ENCODE assay signal across 7 cellular contexts in genomic region chr3:196631655-196632032, GRCh38. TPM values are rescaled to one million over a fixed set of nuclear protein-coding genes. Genes with fewer than 3 reads are reported as not detected.
DNase-seq lines count a peak whose midpoint lies in the region; ATAC-seq and TF ChIP-seq lines count a peak whose summit lies in the region.

No MANE protein-coding gene starts in this region.

- H3K36me3 ChIP-seq in neural progenitor cell, result no peaks in the 10 kb centered on the region

- peaks cover 8% of the 10 kb centered on the region for H3K23me2 ChIP-seq in H9 (ENCODE audit: insufficient read length, low read depth, low read length, poor library complexity, severe bottlenecking)

- peak overlapping the region; percentile 65 for H3K4me2 ChIP-seq in H9 (ENCODE audit: insufficient read depth, insufficient read length, low read length)
- peak overlapping the region; percentile 74 for H3K4me2 ChIP-seq in neural progenitor cell

- no peaks in the 10 kb centered on the region for H4K20me1 ChIP-seq in H9 (ENCODE audit: control insufficient read depth, insufficient read depth, insufficient read length)
- H4K20me1 ChIP-seq in neural progenitor cell (ENCODE audit: low read depth), result no peaks in the 10 kb centered on the region

- H3K79me2 ChIP-seq in H9 (ENCODE audit: insufficient read depth, low read length) (no peaks in the 10 kb centered on the region), neural progenitor cell (ENCODE audit: low read depth) (no peaks in the 10 kb centered on the region)

- no peak overlapping the region for H4K91ac ChIP-seq in H9 (ENCODE audit: insufficient read length, low read depth, low read length)

- H3K27me3 ChIP-seq in H9 (ENCODE audit: insufficient read depth, low read length), result no peaks in the 10 kb centered on the region
- H3K27me3 ChIP-seq in dorsolateral prefrontal cortex, result no peaks in the 10 kb centered on the region
- H3K27me3 ChIP-seq in neural progenitor cell, result no peaks in the 10 kb centered on the region

- H3K36me3 Mint-ChIP-seq in H9 (ENCODE audit: insufficient read depth in 1 of 3, low read depth in 3 of 3) (peaks cover 0 to 5% (median 0%) of the 10 kb centered on the region in 3 experiments; a peak in 2 of 7 replicates), neural progenitor cell (no peaks in the 10 kb centered on the region)

- no peaks in the 10 kb centered on the region for H3K79me1 ChIP-seq in H9 (ENCODE audit: insufficient read depth, low read depth, low read length, poor library complexity, severe bottlenecking)

- H4K5ac ChIP-seq in H9 (ENCODE audit: insufficient read length, low read depth, low read length), result peak overlapping the region; percentile 29

- peaks cover 37 to 43% of the 10 kb centered on the region in 2 experiments for H3K4me1 Mint-ChIP-seq in H9
- peaks cover 46% of the 10 kb centered on the region for H3K4me1 Mint-ChIP-seq in neural progenitor cell

- H3K4ac ChIP-seq in H9 (ENCODE audit: low read depth, low read length), result peak overlapping the region; percentile 55; the same call in 1 of the 2 replicates

- no peak overlapping the region for H2BK15ac ChIP-seq in H9 (ENCODE audit: low read depth, low read length)

- H2AFZ ChIP-seq in H9 (ENCODE audit: low read length) (no peak overlapping the region), neural progenitor cell (replicated peaks) (no peak overlapping the region)

- H3K4me1 ChIP-seq in H9 (ENCODE audit: insufficient read depth, low read length) (peaks cover 2% of the 10 kb centered on the region; the same call in 1 of the 2 replicates), neural progenitor cell (peaks cover 27% of the 10 kb centered on the region)

- no peak for ATAC-seq in HG03460 (IDR thresholded peaks at IDR 0.05; ENCODE audit: unreplicated experiment)
- no peak for ATAC-seq in GM19324 (IDR thresholded peaks at IDR 0.05; ENCODE audit: low FRiP score, unreplicated experiment)

- H4K8ac ChIP-seq in H9 (replicated peaks; ENCODE audit: insufficient read length, low read depth, low read length), result no peak overlapping the region

- no peak overlapping the region for H2BK5ac ChIP-seq in H9 (ENCODE audit: insufficient read length, low read length)

- H3K9me3 Mint-ChIP-seq in H9, result no peaks in the 10 kb centered on the region
- H3K9me3 Mint-ChIP-seq in neural progenitor cell, result no peaks in the 10 kb centered on the region

- no peak overlapping the region for H3K56ac ChIP-seq in H9 (ENCODE audit: insufficient read length, low read depth, low read length)

- peak overlapping the region; percentile 93; the same call in 1 of the 2 replicates for H3K14ac ChIP-seq in H9 (ENCODE audit: insufficient read depth, low read length)

- TF ChIP-seq CTCF in H9 (conservative IDR thresholded peaks at IDR 0.05) (no peak), dorsolateral prefrontal cortex (IDR thresholded peaks at IDR 0.05 in 54 of 56, conservative IDR thresholded peaks at IDR 0.05 in 2 of 56; ENCODE audit: low read depth in 1 of 56, partially characterized antibody in 56 of 56) (no peak), neural progenitor cell (IDR thresholded peaks at IDR 0.05) (no peak)

- peak overlapping the region; percentile 74 to 80 for H3K4me3 Mint-ChIP-seq in H9
- peak overlapping the region; percentile 86 for H3K4me3 Mint-ChIP-seq in neural progenitor cell

- no peak overlapping the region for H2BK12ac ChIP-seq in H9 (ENCODE audit: insufficient read length, low read depth, low read length)

- no peak overlapping the region for H3K23ac ChIP-seq in H9 (ENCODE audit: insufficient read length, low read depth, low read length)

- intact Hi-C loops in dorsolateral prefrontal cortex (cut with DNase I), result loop anchor here in 1 of 2 donors (2.0 kb wide), 1 partner anchor 63 kb away; the partner anchor contains the start of genes FBXO45 and WDR53

- no CpG with 5 or more reads among the region's 5 CpGs for WGBS in H9 (ENCODE audit: extremely low coverage, insufficient read length, low lambda C conversion rate)

- no peak overlapping the region for H3T11ph ChIP-seq in H9 (ENCODE audit: low read length)

- H3K4me3 ChIP-seq in dorsolateral prefrontal cortex (peak overlapping the region; percentile 51 to 88 (median 74)), neural progenitor cell (peak overlapping the region; percentile 41)

- peaks cover 43% of the 10 kb centered on the region for H3F3A ChIP-seq in neural progenitor cell (ENCODE audit: low read depth)

- H3K27ac Mint-ChIP-seq in H9, result peak overlapping the region; percentile 88 to 100 (median 97)
- peak overlapping the region; percentile 87 for H3K27ac Mint-ChIP-seq in neural progenitor cell

- DNase-seq in H9, result no peak
- peak; percentile 68 to 72 for DNase-seq in NOMO-1 (lab: John Stamatoyannopoulos, UW; ENCODE audit: unreplicated experiment in 2 of 2)
- peak in 1 of 10 donors; percentile 41 for DNase-seq in dorsolateral prefrontal cortex
- no peak for DNase-seq in neural progenitor cell (ENCODE audit: low spot score)
- no peak for DNase-seq in activated effector memory CD4-positive, alpha-beta T cell treated with Interleukin-2 at 50 U/mL for 16 hours

- no peaks in the 10 kb centered on the region; the same call in 1 of the 2 replicates for H3K27me3 Mint-ChIP-seq in H9 (ENCODE audit: low read depth)
- H3K27me3 Mint-ChIP-seq in neural progenitor cell (ENCODE audit: insufficient read depth, low read depth), result peaks cover 13% of the 10 kb centered on the region

- H3K18ac ChIP-seq in H9 (ENCODE audit: insufficient read length, low read depth, low read length), result peak overlapping the region; percentile 92

- peak overlapping the region; percentile 68 for H3K9ac ChIP-seq in H9 (ENCODE audit: extremely low read depth, insufficient read length, low read length)
- peak overlapping the region; percentile 9 for H3K9ac ChIP-seq in neural progenitor cell

- peak overlapping the region; percentile 75 for H3K27ac ChIP-seq in H9 (ENCODE audit: insufficient read length, low read depth, low read length)
- peak overlapping the region in 56 of 59 donors; percentile 55 to 95 (median 88) for H3K27ac ChIP-seq in dorsolateral prefrontal cortex
- peak overlapping the region; percentile 96 for H3K27ac ChIP-seq in neural progenitor cell

- H2BK20ac ChIP-seq in H9 (ENCODE audit: low read depth, low read length, poor library complexity, severe bottlenecking), result no peak overlapping the region

- H2BK120ac ChIP-seq in H9 (ENCODE audit: low read depth, low read length, poor library complexity, severe bottlenecking), result no peak overlapping the region

- H3K9me3 ChIP-seq in H9 (ENCODE audit: control insufficient read depth, low read depth, low read length), result no peaks in the 10 kb centered on the region
- no peaks in the 10 kb centered on the region for H3K9me3 ChIP-seq in neural progenitor cell (ENCODE audit: low read depth)

- no peak overlapping the region for H2AK5ac ChIP-seq in H9 (ENCODE audit: insufficient read length, low read length)

RNA-seq across cellular contexts. Expression of gene NRROS, which starts 7.8 kb away (rescaled TPM):
- total RNA-seq in H9 (2021) (2.8 and 4.0 TPM in 2 replicates), dorsolateral prefrontal cortex (1 to 10 TPM; 1.1 to 8.0 (median 3.3) TPM), neural progenitor cell (ENCODE audit: low replicate concordance) (0.58 and 1.7 TPM in 2 replicates)

Comparison
In these comparisons a context has a peak if more than half of its experiments do, and no peak if none do; other contexts are left out.
1. DNase-seq: peak in NOMO-1 (2 of 2); none in H9 (single experiment), neural progenitor cell (single experiment) and activated effector memory CD4-positive, alpha-beta T cell treated with Interleukin-2 at 50 U/mL for 16 hours (single experiment).
2. Peak in every context shown above with its lines, with median percentiles within 50 percentile points of each other: H3K27ac ChIP-seq.